11 cellular contexts compared by ENCODE assay signal in genomic region chr11:57598831-57599155, GRCh38. TPM values are rescaled to one million over a fixed set of nuclear protein-coding genes. Genes with fewer than 3 reads are reported as not detected.
DNase-seq lines count a peak whose midpoint lies in the region; ATAC-seq and TF ChIP-seq lines count a peak whose summit lies in the region.
"Had no signal": no experiment of that assay in that cellular context is flagged by ENCODE, and none has a peak within 500 bp of the region (broad histone marks: within the 10 kb centered on the region; RNA-seq: fewer than 3 reads in every experiment).

No MANE protein-coding gene starts in this region.

- intact Hi-C loops in left ventricle myocardium inferior (cut with micrococcal nuclease): no loop called here
- intact Hi-C loops in Right ventricle myocardium superior (cut with DNase I): no loop called here
- intact Hi-C loops in vagina (cut with DNase I): no loop called here
- intact Hi-C loops in activated T-helper 1 cell treated with anti-CD3 and anti-CD28 coated beads, Interleukin-12 subunit alpha, Interleukin-12 subunit beta, Interleukin-2, Interleukin-4 antibody, amounts not matched to agents 30 ng/mL and 10 ng/mL and 1 ng/mL, durations not matched to agents 14 hours and 24 hours and 36 hours (cut with micrococcal nuclease): no loop called here

- ATAC-seq in Right ventricle myocardium superior (ENCODE audit: poor library complexity): no peak
- peak; percentile 23 for ATAC-seq in foreskin keratinocyte

- no peaks in the 10 kb centered on the region for H3K4me1 Mint-ChIP-seq in activated T-helper 1 cell treated with anti-CD3 and anti-CD28 coated beads, Interleukin-12 subunit alpha, Interleukin-12 subunit beta, Interleukin-2, Interleukin-4 antibody, amounts not matched to agents 30 ng/mL and 10 ng/mL and 1 ng/mL, durations not matched to agents 14 hours and 24 hours and 36 hours (ENCODE audit: low read depth)

- H3K9me3 Mint-ChIP-seq in activated T-helper 1 cell treated with anti-CD3 and anti-CD28 coated beads, Interleukin-12 subunit alpha, Interleukin-12 subunit beta, Interleukin-2, Interleukin-4 antibody, amounts not matched to agents 30 ng/mL and 10 ng/mL and 1 ng/mL, durations not matched to agents 14 hours and 24 hours and 36 hours: no peaks in the 10 kb centered on the region

- no peak for TF ChIP-seq POLR2A in vagina (IDR thresholded peaks at IDR 0.05)

- H3K4me1 ChIP-seq in left ventricle myocardium inferior (peaks cover 27% of the 10 kb centered on the region), foreskin keratinocyte (peaks cover 8% of the 10 kb centered on the region), neutrophil (ENCODE audit: control insufficient read depth in 1 of 2, insufficient read depth in 1 of 2, low read depth in 1 of 2, low read length in 1 of 2) (peaks cover 17 to 21% of the 10 kb centered on the region in 2 experiments), vagina (peaks cover 30% of the 10 kb centered on the region)

- H3K27me3 ChIP-seq in left ventricle myocardium inferior (ENCODE audit: low read depth) (peaks cover 24% of the 10 kb centered on the region), foreskin keratinocyte (peaks cover 2% of the 10 kb centered on the region), neutrophil (peaks cover 22% of the 10 kb centered on the region), vagina (no peaks in the 10 kb centered on the region)

- no peak for TF ChIP-seq CTCF in left ventricle myocardium inferior (IDR thresholded peaks at IDR 0.05; ENCODE audit: borderline replicate concordance)
- TF ChIP-seq CTCF in foreskin keratinocyte (conservative IDR thresholded peaks at IDR 0.05): no peak
- no peak for TF ChIP-seq CTCF in neutrophil (IDR thresholded peaks at IDR 0.05)
- TF ChIP-seq CTCF in vagina (IDR thresholded peaks at IDR 0.05): no peak

- no peaks in the 10 kb centered on the region for H3K9me3 ChIP-seq in left ventricle myocardium inferior (replicated peaks)
- no peaks in the 10 kb centered on the region for H3K9me3 ChIP-seq in neutrophil
- no peaks in the 10 kb centered on the region for H3K9me3 ChIP-seq in vagina
- H3K9me3 ChIP-seq: A549 had no signal

- H3K36me3 Mint-ChIP-seq in activated T-helper 1 cell treated with anti-CD3 and anti-CD28 coated beads, Interleukin-12 subunit alpha, Interleukin-12 subunit beta, Interleukin-2, Interleukin-4 antibody, amounts not matched to agents 30 ng/mL and 10 ng/mL and 1 ng/mL, durations not matched to agents 14 hours and 24 hours and 36 hours (ENCODE audit: low read depth): no peaks in the 10 kb centered on the region

- H3K36me3 ChIP-seq in left ventricle myocardium inferior (peaks cover 16% of the 10 kb centered on the region), neutrophil (no peaks in the 10 kb centered on the region), vagina (peaks cover 0 to 3% of the 10 kb centered on the region in 2 donors)

- no peak for DNase-seq in left ventricle myocardium inferior
- DNase-seq in Right ventricle myocardium superior: no peak
- DNase-seq in foreskin keratinocyte: peak in 1 of 2 donors; percentile 57
- DNase-seq in vagina (ENCODE audit: extremely low spot score in 2 of 2): no peak
- no peak for DNase-seq in UCSD-AML1 (lab: John Stamatoyannopoulos, UW; ENCODE audit: unreplicated experiment)
- DNase-seq in NCI-H526 treated with DMSO at 0.1 percent for 48 hours (lab: John Stamatoyannopoulos, UW): no peak
- no peak for DNase-seq in activated T-helper 1 cell treated with anti-CD3 and anti-CD28 coated beads, Interleukin-12 subunit alpha, Interleukin-12 subunit beta, Interleukin-2, Interleukin-4 antibody, amounts not matched to agents 30 ng/mL and 10 ng/mL and 1 ng/mL, durations not matched to agents 14 hours and 24 hours and 36 hours (ENCODE audit: low spot score)
- DNase-seq: activated CD4-positive, alpha-beta T cell treated with anti-CD3 and anti-CD28 coated beads for 4 hours; NCI-H1092 had no signal

- no peak overlapping the region for H3K4me3 Mint-ChIP-seq in activated T-helper 1 cell treated with anti-CD3 and anti-CD28 coated beads, Interleukin-12 subunit alpha, Interleukin-12 subunit beta, Interleukin-2, Interleukin-4 antibody, amounts not matched to agents 30 ng/mL and 10 ng/mL and 1 ng/mL, durations not matched to agents 14 hours and 24 hours and 36 hours

- H3K27me3 Mint-ChIP-seq in activated T-helper 1 cell treated with anti-CD3 and anti-CD28 coated beads, Interleukin-12 subunit alpha, Interleukin-12 subunit beta, Interleukin-2, Interleukin-4 antibody, amounts not matched to agents 30 ng/mL and 10 ng/mL and 1 ng/mL, durations not matched to agents 14 hours and 24 hours and 36 hours (ENCODE audit: insufficient read depth): peaks cover 30% of the 10 kb centered on the region

- H3K27ac Mint-ChIP-seq in activated T-helper 1 cell treated with anti-CD3 and anti-CD28 coated beads, Interleukin-12 subunit alpha, Interleukin-12 subunit beta, Interleukin-2, Interleukin-4 antibody, amounts not matched to agents 30 ng/mL and 10 ng/mL and 1 ng/mL, durations not matched to agents 14 hours and 24 hours and 36 hours: no peak overlapping the region

- peak overlapping the region; percentile 93 for H3K27ac ChIP-seq in left ventricle myocardium inferior (replicated peaks)
- no peak overlapping the region for H3K27ac ChIP-seq in foreskin keratinocyte
- H3K27ac ChIP-seq in neutrophil: no peak overlapping the region
- H3K27ac ChIP-seq in vagina: peak overlapping the region; percentile 92

- H3K4me3 ChIP-seq in left ventricle myocardium inferior: peak overlapping the region; percentile 70
- H3K4me3 ChIP-seq in neutrophil (ENCODE audit: low read depth in 1 of 2, low read length in 1 of 2): peak overlapping the region; percentile 55 to 62
- H3K4me3 ChIP-seq in vagina: peak overlapping the region; percentile 61 to 83

RNA-seq across cellular contexts. Expression of gene SERPING1, which starts 1.3 kb away (rescaled TPM):
- total RNA-seq in left ventricle myocardium inferior: 94.6 TPM
- total RNA-seq in Right ventricle myocardium superior: 118 TPM
- 13.0 and 14.1 TPM in 2 replicates for total RNA-seq in foreskin keratinocyte
- 21.7 and 23.2 TPM in 2 replicates for polyA plus RNA-seq in foreskin keratinocyte
- total RNA-seq in vagina: 779 TPM
- not detected in 2 replicates for total RNA-seq in activated T-helper 1 cell treated with anti-CD3 and anti-CD28 coated beads, Interleukin-12 subunit alpha, Interleukin-12 subunit beta, Interleukin-2, Interleukin-4 antibody, amounts not matched to agents 30 ng/mL and 10 ng/mL and 1 ng/mL, durations not matched to agents 14 hours and 24 hours and 36 hours

RNA-seq across cellular contexts. Expression of gene UBE2L6, which starts 31.3 kb away (rescaled TPM):
- total RNA-seq in left ventricle myocardium inferior (19.0 TPM), Right ventricle myocardium superior (15.1 TPM), foreskin keratinocyte (96.0 and 108 TPM in 2 replicates), vagina (48.1 TPM)
- polyA plus RNA-seq in foreskin keratinocyte: 111 and 135 TPM in 2 replicates
- 155 and 163 TPM in 2 replicates for total RNA-seq in activated T-helper 1 cell treated with anti-CD3 and anti-CD28 coated beads, Interleukin-12 subunit alpha, Interleukin-12 subunit beta, Interleukin-2, Interleukin-4 antibody, amounts not matched to agents 30 ng/mL and 10 ng/mL and 1 ng/mL, durations not matched to agents 14 hours and 24 hours and 36 hours

RNA-seq across cellular contexts. Expression of gene YPEL4, which starts 50.9 kb away (rescaled TPM):
- total RNA-seq in left ventricle myocardium inferior (0.55 TPM), Right ventricle myocardium superior (0.54 TPM), foreskin keratinocyte (not detected in 2 replicates), vagina (2.7 TPM)
- polyA plus RNA-seq in foreskin keratinocyte: not detected in 2 replicates
- total RNA-seq in activated T-helper 1 cell treated with anti-CD3 and anti-CD28 coated beads, Interleukin-12 subunit alpha, Interleukin-12 subunit beta, Interleukin-2, Interleukin-4 antibody, amounts not matched to agents 30 ng/mL and 10 ng/mL and 1 ng/mL, durations not matched to agents 14 hours and 24 hours and 36 hours: 0.26 and 0.39 TPM in 2 replicates

RNA-seq across cellular contexts. Expression of gene CLP1, which starts 58.8 kb away (rescaled TPM):
- total RNA-seq in left ventricle myocardium inferior (6.0 TPM), Right ventricle myocardium superior (6.3 TPM), foreskin keratinocyte (22.4 and 23.7 TPM in 2 replicates), vagina (10.8 TPM)
- 18.9 and 21.6 TPM in 2 replicates for polyA plus RNA-seq in foreskin keratinocyte
- 17.8 and 19.1 TPM in 2 replicates for total RNA-seq in activated T-helper 1 cell treated with anti-CD3 and anti-CD28 coated beads, Interleukin-12 subunit alpha, Interleukin-12 subunit beta, Interleukin-2, Interleukin-4 antibody, amounts not matched to agents 30 ng/mL and 10 ng/mL and 1 ng/mL, durations not matched to agents 14 hours and 24 hours and 36 hours

Comparison
In these comparisons a context has a peak if more than half of its experiments do, and no peak if none do; other contexts are left out.
1. H3K27ac ChIP-seq: peak in left ventricle myocardium inferior (single experiment) and vagina (single experiment); none in foreskin keratinocyte (single experiment) and neutrophil (single experiment).
2. RNA of gene SERPING1, which starts 1.3 kb away (total RNA-seq): 779 TPM in vagina (single experiment), 118 TPM in Right ventricle myocardium superior (single experiment), 94.6 TPM in left ventricle myocardium inferior (single experiment) and 13.0 to 14.1 TPM in foreskin keratinocyte; not detected in activated T-helper 1 cell treated with anti-CD3 and anti-CD28 coated beads, Interleukin-12 subunit alpha, Interleukin-12 subunit beta, Interleukin-2, Interleukin-4 antibody, amounts not matched to agents 30 ng/mL and 10 ng/mL and 1 ng/mL, durations not matched to agents 14 hours and 24 hours and 36 hours; every median in the first group is over 10 times any median in the second.
3. Peak in every context shown above with its lines, with median percentiles within 50 percentile points of each other: H3K4me3 ChIP-seq.